In the genomic region with DNA sequence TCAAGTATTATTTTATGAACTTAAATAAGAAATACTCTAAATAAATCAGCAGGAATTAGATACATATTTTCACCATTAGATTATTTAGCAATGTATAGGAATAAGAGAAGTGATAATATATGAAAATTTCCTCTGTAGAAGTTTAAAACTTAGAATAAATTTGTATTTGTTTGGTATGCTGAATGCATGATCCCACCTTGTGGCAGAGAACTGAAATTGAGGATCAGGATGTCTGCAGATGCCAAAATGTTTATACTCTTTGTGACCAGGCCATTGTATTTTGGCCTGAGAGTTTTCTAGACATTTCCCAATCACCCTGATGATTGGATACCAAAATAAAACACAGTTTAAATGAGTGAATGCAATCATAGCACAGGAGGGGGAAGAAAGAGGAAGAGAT, we compare ENCODE assay signal across 1 cellular context.
TF ChIP-seq lines count a peak whose summit lies in the region.

No MANE protein-coding gene starts in this region.

TF ChIP-seq in H1, 55 proteins besides CTCF, POLR2A, EP300 and RAD21 (continued from another document):
- no peak for TF ChIP-seq CHD1 (IDR thresholded peaks at IDR 0.05; ENCODE audit: low read depth, low read length)
- TF ChIP-seq PHF8 (conservative IDR thresholded peaks at IDR 0.05; ENCODE audit: low read depth, low read length): no peak
- TF ChIP-seq GTF2F1 (IDR thresholded peaks at IDR 0.05; ENCODE audit: borderline replicate concordance, low read depth, low read length): no peak
- no peak for TF ChIP-seq ASH2L (IDR thresholded peaks at IDR 0.05; ENCODE audit: low read length)
- TF ChIP-seq EGR1 (IDR thresholded peaks at IDR 0.05; ENCODE audit: borderline replicate concordance, low read depth, low read length): no peak
- TF ChIP-seq RNF2 (IDR thresholded peaks at IDR 0.05; ENCODE audit: borderline replicate concordance, low read depth, low read length, missing control alignments, poor library complexity, severe bottlenecking): no peak
- TF ChIP-seq JUN (IDR thresholded peaks at IDR 0.05; ENCODE audit: low read depth, low read length): no peak
- TF ChIP-seq, protein P1, sequence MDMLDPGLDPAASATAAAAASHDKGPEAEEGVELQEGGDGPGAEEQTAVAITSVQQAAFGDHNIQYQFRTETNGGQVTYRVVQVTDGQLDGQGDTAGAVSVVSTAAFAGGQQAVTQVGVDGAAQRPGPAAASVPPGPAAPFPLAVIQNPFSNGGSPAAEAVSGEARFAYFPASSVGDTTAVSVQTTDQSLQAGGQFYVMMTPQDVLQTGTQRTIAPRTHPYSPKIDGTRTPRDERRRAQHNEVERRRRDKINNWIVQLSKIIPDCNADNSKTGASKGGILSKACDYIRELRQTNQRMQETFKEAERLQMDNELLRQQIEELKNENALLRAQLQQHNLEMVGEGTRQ (IDR thresholded peaks at IDR 0.05; ENCODE audit: low read length): no peak
- TF ChIP-seq, protein P2, sequence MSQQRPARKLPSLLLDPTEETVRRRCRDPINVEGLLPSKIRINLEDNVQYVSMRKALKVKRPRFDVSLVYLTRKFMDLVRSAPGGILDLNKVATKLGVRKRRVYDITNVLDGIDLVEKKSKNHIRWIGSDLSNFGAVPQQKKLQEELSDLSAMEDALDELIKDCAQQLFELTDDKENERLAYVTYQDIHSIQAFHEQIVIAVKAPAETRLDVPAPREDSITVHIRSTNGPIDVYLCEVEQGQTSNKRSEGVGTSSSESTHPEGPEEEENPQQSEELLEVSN (IDR thresholded peaks at IDR 0.05): no peak
- no peak for TF ChIP-seq SIRT6 (IDR thresholded peaks at IDR 0.05; ENCODE audit: low read length)
- TF ChIP-seq EZH2 (IDR thresholded peaks at IDR 0.05; ENCODE audit: low read depth, low read length, severe bottlenecking): no peak
- TF ChIP-seq HDAC2 (IDR thresholded peaks at IDR 0.05; ENCODE audit: borderline replicate concordance in 1 of 2, low read depth in 2 of 2, low read length in 2 of 2): no peak
- TF ChIP-seq SIX5 (IDR thresholded peaks at IDR 0.05; ENCODE audit: low read depth, low read length): no peak
- no peak for TF ChIP-seq SP4 (IDR thresholded peaks at IDR 0.05; ENCODE audit: low read length)
TF ChIP-seq in H1: peak in this region for 0.
